8 cellular contexts compared by ENCODE assay signal in genomic region chr19:4760285-4760650, GRCh38. TPM values are rescaled to one million over a fixed set of nuclear protein-coding genes. Genes with fewer than 3 reads are reported as not detected.
DNase-seq lines count a peak whose midpoint lies in the region; ATAC-seq and TF ChIP-seq lines count a peak whose summit lies in the region.

No MANE protein-coding gene starts in this region.

- WGBS in smooth muscle cell (ENCODE audit: low lambda C conversion rate) = 65% methylated on average over 10 of the region's 10 CpGs

- intact Hi-C loops in activated CD4-positive, alpha-beta T cell treated with anti-CD3 and anti-CD28 coated beads for 36 hours (cut with DNase I, micrococcal nuclease) = no loop called here
- intact Hi-C loops in activated CD4-positive, alpha-beta memory T cell treated with anti-CD3 and anti-CD28 coated beads for 36 hours (cut with micrococcal nuclease) = no loop called here

- H3K27ac ChIP-seq in smooth muscle cell (ENCODE audit: low read depth) = no peak overlapping the region

- H2AFZ ChIP-seq in smooth muscle cell (ENCODE audit: low read depth) = no peak overlapping the region

- H3K27me3 ChIP-seq in iPS-15b (ENCODE audit: control insufficient read depth, insufficient read depth, low read length) = peaks cover 9% of the 10 kb centered on the region
- peaks cover 6% of the 10 kb centered on the region for H3K27me3 ChIP-seq in smooth muscle cell (ENCODE audit: low read depth)

- H3K4me1 ChIP-seq in iPS-15b (ENCODE audit: control insufficient read depth, insufficient read depth, low read length) (no peaks in the 10 kb centered on the region), smooth muscle cell (ENCODE audit: low read depth) (peaks cover 10% of the 10 kb centered on the region)

- H3K4me3 ChIP-seq in iPS-15b (ENCODE audit: low read depth, low read length) = peak overlapping the region; percentile 56
- peak overlapping the region; percentile 41 for H3K4me3 ChIP-seq in smooth muscle cell

- no peaks in the 10 kb centered on the region for H3K79me2 ChIP-seq in smooth muscle cell (ENCODE audit: low read depth)

- ATAC-seq in activated CD4-positive, alpha-beta T cell treated with anti-CD3 and anti-CD28 coated beads for 36 hours = no peak
- no peak for ATAC-seq in GM18502 (IDR thresholded peaks at IDR 0.05; ENCODE audit: poor library complexity, unreplicated experiment)

- no peak overlapping the region for H3K9ac ChIP-seq in iPS-15b (ENCODE audit: low read depth, low read length)
- no peak overlapping the region for H3K9ac ChIP-seq in smooth muscle cell (ENCODE audit: low read depth)

- H4K20me1 ChIP-seq in smooth muscle cell (ENCODE audit: low read depth) = no peaks in the 10 kb centered on the region

- H3K27ac Mint-ChIP-seq in activated CD4-positive, alpha-beta T cell treated with anti-CD3 and anti-CD28 coated beads for 36 hours = no peak overlapping the region
- H3K27ac Mint-ChIP-seq in activated CD4-positive, alpha-beta memory T cell treated with anti-CD3 and anti-CD28 coated beads for 36 hours = no peak overlapping the region

- no peaks in the 10 kb centered on the region for H3K36me3 Mint-ChIP-seq in activated CD4-positive, alpha-beta T cell treated with anti-CD3 and anti-CD28 coated beads for 36 hours (ENCODE audit: low read depth)
- no peaks in the 10 kb centered on the region for H3K36me3 Mint-ChIP-seq in activated CD4-positive, alpha-beta memory T cell treated with anti-CD3 and anti-CD28 coated beads for 36 hours

- DNase-seq in activated CD4-positive, alpha-beta T cell treated with anti-CD3 and anti-CD28 coated beads for 36 hours = no peak
- no peak for DNase-seq in activated CD4-positive, alpha-beta T cell treated with anti-CD3 and anti-CD28 coated beads, Interleukin-2, amount 50 U/mL, for 4 hours
- DNase-seq in activated CD4-positive, alpha-beta memory T cell treated with anti-CD3 and anti-CD28 coated beads for 36 hours = no peak
- DNase-seq in smooth muscle cell (lab: John Stamatoyannopoulos, UW; ENCODE audit: unreplicated experiment) = no peak
- DNase-seq in NCI-H1694 (lab: John Stamatoyannopoulos, UW) = no peak
- DNase-seq in NCI-H2081 treated with DMSO at 0.1 percent for 48 hours (lab: John Stamatoyannopoulos, UW) = no peak

- no peaks in the 10 kb centered on the region for H3K9me3 Mint-ChIP-seq in activated CD4-positive, alpha-beta T cell treated with anti-CD3 and anti-CD28 coated beads for 36 hours (ENCODE audit: low read depth)
- no peaks in the 10 kb centered on the region for H3K9me3 Mint-ChIP-seq in activated CD4-positive, alpha-beta memory T cell treated with anti-CD3 and anti-CD28 coated beads for 36 hours

- CTCF ChIA-PET in activated CD4-positive, alpha-beta T cell treated with anti-CD3 and anti-CD28 coated beads for 36 hours (lab: Charles Lee) = interaction anchor here (0.9 kb wide), 1 partner anchor 49 kb away, joined by 4 read pairs; no protein-coding TSS in a partner anchor
- CTCF ChIA-PET in activated CD4-positive, alpha-beta memory T cell treated with anti-CD3 and anti-CD28 coated beads for 36 hours (lab: Charles Lee) = interaction anchor here (1.2 to 1.3 kb wide), 2 partner anchors 31 to 49 kb away, joined by 5 to 10 read pairs; partner anchors contain the start of gene FEM1A

- H3K4me3 Mint-ChIP-seq in activated CD4-positive, alpha-beta T cell treated with anti-CD3 and anti-CD28 coated beads for 36 hours = peak overlapping the region; percentile 31
- H3K4me3 Mint-ChIP-seq in activated CD4-positive, alpha-beta memory T cell treated with anti-CD3 and anti-CD28 coated beads for 36 hours = peak overlapping the region; percentile 57

- H3K4me2 ChIP-seq in smooth muscle cell = peak overlapping the region; percentile 84

- H3F3A ChIP-seq in smooth muscle cell (ENCODE audit: low read depth) = no peaks in the 10 kb centered on the region

- peaks cover 33% of the 10 kb centered on the region for H3K27me3 Mint-ChIP-seq in activated CD4-positive, alpha-beta T cell treated with anti-CD3 and anti-CD28 coated beads for 36 hours
- peaks cover 29% of the 10 kb centered on the region for H3K27me3 Mint-ChIP-seq in activated CD4-positive, alpha-beta memory T cell treated with anti-CD3 and anti-CD28 coated beads for 36 hours

- TF ChIP-seq CTCF in smooth muscle cell (IDR thresholded peaks at IDR 0.05; ENCODE audit: borderline replicate concordance, insufficient read depth, poor library complexity, severe bottlenecking) = no peak

- H3K4me1 Mint-ChIP-seq in activated CD4-positive, alpha-beta T cell treated with anti-CD3 and anti-CD28 coated beads for 36 hours = peaks cover 5% of the 10 kb centered on the region
- peaks cover 4% of the 10 kb centered on the region for H3K4me1 Mint-ChIP-seq in activated CD4-positive, alpha-beta memory T cell treated with anti-CD3 and anti-CD28 coated beads for 36 hours (ENCODE audit: low read depth)

- H3K36me3 ChIP-seq in iPS-15b (ENCODE audit: control insufficient read depth, insufficient read depth, low read length) = no peaks in the 10 kb centered on the region
- no peaks in the 10 kb centered on the region for H3K36me3 ChIP-seq in smooth muscle cell (ENCODE audit: low read depth)

- H3K9me3 ChIP-seq in iPS-15b (ENCODE audit: control insufficient read depth, insufficient read depth, low read length) (no peaks in the 10 kb centered on the region), smooth muscle cell (replicated peaks; ENCODE audit: low read depth) (no peaks in the 10 kb centered on the region)

- POLR2A ChIA-PET in activated CD4-positive, alpha-beta T cell treated with anti-CD3 and anti-CD28 coated beads for 36 hours (lab: Charles Lee) = no interaction called here
- POLR2A ChIA-PET in activated CD4-positive, alpha-beta memory T cell treated with anti-CD3 and anti-CD28 coated beads for 36 hours (lab: Charles Lee) = no interaction called here

RNA-seq across cellular contexts. Expression of gene FEM1A, which starts 31.3 kb away (rescaled TPM):
- total RNA-seq in activated CD4-positive, alpha-beta T cell treated with anti-CD3 and anti-CD28 coated beads for 36 hours = 10 to 100 TPM in 1 of 2 experiments, 1 to 10 TPM in 1; 9.2 to 10.6 TPM
- total RNA-seq in activated CD4-positive, alpha-beta memory T cell treated with anti-CD3 and anti-CD28 coated beads for 36 hours = 1 to 10 TPM; 9.2 to 9.3 TPM
- total RNA-seq in smooth muscle cell = 6.8 and 7.1 TPM in 2 replicates
- 1.5 and 1.6 TPM in 2 replicates for polyA plus RNA-seq in smooth muscle cell

RNA-seq across cellular contexts. Expression of gene DPP9, which starts 36.6 kb away (rescaled TPM):
- total RNA-seq in activated CD4-positive, alpha-beta T cell treated with anti-CD3 and anti-CD28 coated beads for 36 hours = 10 to 100 TPM; 49.2 to 51.3 TPM
- total RNA-seq in activated CD4-positive, alpha-beta memory T cell treated with anti-CD3 and anti-CD28 coated beads for 36 hours = 10 to 100 TPM; 54.8 to 57.5 TPM
- total RNA-seq in smooth muscle cell = 13.0 and 44.3 TPM in 2 replicates
- 26.3 and 36.6 TPM in 2 replicates for polyA plus RNA-seq in smooth muscle cell
